In the genomic region with DNA sequence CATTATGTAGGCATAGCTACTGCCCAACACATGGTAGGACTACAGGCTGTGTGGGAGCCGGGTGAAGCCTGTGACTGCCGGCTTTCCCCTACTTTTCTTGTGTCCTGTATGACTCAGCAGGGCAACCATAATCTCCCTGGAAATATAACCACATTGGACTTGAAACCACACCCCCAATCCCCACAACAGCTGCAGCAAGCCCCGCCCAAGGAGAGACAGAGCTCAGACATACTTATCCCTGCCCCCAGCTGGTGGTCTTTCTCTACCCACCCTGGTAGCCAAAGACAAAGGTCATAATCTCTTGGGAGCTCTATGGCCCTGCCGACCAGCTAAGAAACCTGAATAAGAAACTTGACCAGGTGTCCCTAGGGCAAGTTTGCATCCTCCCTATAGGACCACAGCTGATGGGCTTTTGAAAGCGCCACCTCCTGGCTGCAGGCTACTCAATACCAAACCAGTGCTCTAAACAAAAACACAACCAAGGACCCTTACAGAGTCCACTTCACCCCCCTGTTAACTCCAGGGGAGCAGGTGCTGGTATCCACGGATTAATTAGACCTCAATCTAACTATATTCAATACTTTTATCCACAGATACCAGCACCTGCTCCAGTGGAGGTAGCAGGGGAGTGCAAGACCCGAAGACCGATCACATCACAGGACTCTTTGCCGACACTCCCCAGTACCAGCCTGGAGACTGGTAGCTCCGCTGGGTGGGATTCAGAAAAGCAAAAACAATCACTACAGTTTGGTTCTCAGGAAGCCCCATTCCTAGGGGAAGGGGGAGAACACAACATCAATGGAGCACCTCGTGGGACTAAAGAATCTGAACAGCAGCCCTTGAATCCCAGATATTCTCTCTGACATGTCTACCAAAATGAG, we compare ENCODE assay signal across 10 cellular contexts.
A peak's percentile ranks its signal among the peaks of the same experiment; 100 is the strongest.
DNase-seq lines count a peak whose midpoint lies in the region; ATAC-seq and TF ChIP-seq lines count a peak whose summit lies in the region.
"Had no signal": no experiment of that assay in that cellular context is flagged by ENCODE, and none has a peak within 500 bp of the region (broad histone marks: within the 10 kb centered on the region; RNA-seq: fewer than 3 reads in every experiment).

No MANE protein-coding gene starts in this region.

- no peaks in the 10 kb centered on the region for H3K9me2 ChIP-seq in PC-9 (ENCODE audit: insufficient read depth)

- TF ChIP-seq CTCF in AG09309 (IDR thresholded peaks at IDR 0.05; ENCODE audit: control insufficient read depth, insufficient read depth, low read depth, low read length, missing control alignments) = peak; percentile 22
- TF ChIP-seq CTCF in PC-9 (conservative IDR thresholded peaks at IDR 0.05) = peak; percentile 43; the same call in 1 of the 2 replicates
- no peak for TF ChIP-seq CTCF in fibroblast of the aortic adventitia (IDR thresholded peaks at IDR 0.05; ENCODE audit: insufficient read depth, low read length)

- CTCF ChIA-PET in PC-9 (lab: Charles Lee) = interaction anchor here (0.7 kb wide), 1 partner anchor 1071 kb away, joined by 3 read pairs; no protein-coding TSS in a partner anchor

- H3K27ac ChIP-seq in PC-9 = no peak overlapping the region

- no peak overlapping the region for H3K27ac Mint-ChIP-seq in stimulated activated effector memory CD8-positive, alpha-beta T cell treated with anti-CD3 and anti-CD28 coated beads, Interleukin-12 subunit alpha, Interleukin-12 subunit beta, amount 100 ng/mL, for 72 hours

- H3K4me3 ChIP-seq in AG09309 (ENCODE audit: control insufficient read depth, low read depth, low read length) (no peak overlapping the region), H7 (ENCODE audit: insufficient read depth, low read depth, low read length) (no peak overlapping the region), PC-9 (peak overlapping the region; percentile 34; the same call in 1 of the 2 replicates), fibroblast of the aortic adventitia (ENCODE audit: low read depth, low read length) (no peak overlapping the region)

- H3K4me2 ChIP-seq in PC-9 = peak overlapping the region; percentile 53; the same call in 1 of the 2 replicates

- no peaks in the 10 kb centered on the region for H3K9me3 ChIP-seq in PC-9 (ENCODE audit: insufficient read depth, low read depth)

- H3K36me3 ChIP-seq in H7 (replicated peaks; ENCODE audit: control insufficient read depth, insufficient read depth, low read length) = no peaks in the 10 kb centered on the region
- no peaks in the 10 kb centered on the region for H3K36me3 ChIP-seq in PC-9 (ENCODE audit: low read depth)

- H3F3A ChIP-seq in PC-9 (ENCODE audit: insufficient read depth, low read depth) = no peaks in the 10 kb centered on the region

- 0 out of 2 replicates have a peak, but pooled peaks cover 4% of the 10 kb centered on the region for H3K4me1 ChIP-seq in PC-9 (replicated peaks; ENCODE audit: insufficient read depth)

- H3K4me1 Mint-ChIP-seq in stimulated activated effector memory CD8-positive, alpha-beta T cell treated with anti-CD3 and anti-CD28 coated beads, Interleukin-12 subunit alpha, Interleukin-12 subunit beta, amount 100 ng/mL, for 72 hours = no peaks in the 10 kb centered on the region

- H3K36me3 Mint-ChIP-seq in stimulated activated effector memory CD8-positive, alpha-beta T cell treated with anti-CD3 and anti-CD28 coated beads, Interleukin-12 subunit alpha, Interleukin-12 subunit beta, amount 100 ng/mL, for 72 hours = no peaks in the 10 kb centered on the region

- intact Hi-C loops in PC-9 (cut with micrococcal nuclease; ENCODE audit: unreplicated experiment) = no loop called here

- H3K4me3 Mint-ChIP-seq in stimulated activated effector memory CD8-positive, alpha-beta T cell treated with anti-CD3 and anti-CD28 coated beads, Interleukin-12 subunit alpha, Interleukin-12 subunit beta, amount 100 ng/mL, for 72 hours = no peak overlapping the region

- H3K27me3 ChIP-seq in H7 (ENCODE audit: control insufficient read depth, insufficient read depth, low read length) = no peaks in the 10 kb centered on the region
- H3K27me3 ChIP-seq in PC-9 (ENCODE audit: insufficient read depth, low read depth) = no peaks in the 10 kb centered on the region

- no peaks in the 10 kb centered on the region for H3K79me2 ChIP-seq in PC-9 (ENCODE audit: low read depth)

- POLR2A ChIA-PET in PC-9 (lab: Charles Lee; ENCODE audit: unreplicated experiment) = no interaction called here

- H3K9me3 Mint-ChIP-seq in stimulated activated effector memory CD8-positive, alpha-beta T cell treated with anti-CD3 and anti-CD28 coated beads, Interleukin-12 subunit alpha, Interleukin-12 subunit beta, amount 100 ng/mL, for 72 hours = peaks cover 9% of the 10 kb centered on the region

- H4K20me1 ChIP-seq in PC-9 (ENCODE audit: insufficient read depth) = no peaks in the 10 kb centered on the region

- no TSS peak for BruUV-seq in PC-9 (replicated peaks; lab: Mats Ljungman, UMichigan)

- 0 out of 2 replicates have a peak overlapping the region, but pooled peaks have one; percentile 60 for H2AFZ ChIP-seq in PC-9

- no peak for ATAC-seq in stimulated activated effector memory CD8-positive, alpha-beta T cell treated with anti-CD3 and anti-CD28 coated beads, Interleukin-12 subunit alpha, Interleukin-12 subunit beta, amount 100 ng/mL, for 72 hours

- peak; percentile 45 for DNase-seq in AG09309 (ENCODE audit: low read depth)
- peak; percentile 51 for DNase-seq in H7
- DNase-seq in PC-9 = peak in 1 of 2 experiments; percentile 51
- DNase-seq in fibroblast of the aortic adventitia (ENCODE audit: low read depth) = peak; percentile 23
- no peak for DNase-seq in effector CD4-positive, alpha-beta T cell
- DNase-seq in NCI-H345 treated with DMSO at 0.1 percent for 48 hours (lab: John Stamatoyannopoulos, UW; ENCODE audit: unreplicated experiment) = no peak
- DNase-seq in stimulated activated effector memory CD8-positive, alpha-beta T cell treated with anti-CD3 and anti-CD28 coated beads, Interleukin-12 subunit alpha, Interleukin-12 subunit beta, amount 100 ng/mL, for 72 hours (ENCODE audit: low spot score in 2 of 2) = no peak
- no peak for DNase-seq in stimulated activated CD4-positive, alpha-beta T cell treated with anti-CD3 and anti-CD28 coated beads, Interleukin-1b, Interleukin-23, amount 100 ng/mL, for 48 hours
- DNase-seq: DMS153, IMR-90 had no signal

Comparison
In these comparisons a context has a peak if more than half of its experiments do, and no peak if none do; other contexts are left out.
1. DNase-seq: peak in AG09309 (single experiment), H7 (single experiment) and fibroblast of the aortic adventitia (single experiment); none in effector CD4-positive, alpha-beta T cell (single experiment), NCI-H345 treated with DMSO at 0.1 percent for 48 hours (single experiment), stimulated activated effector memory CD8-positive, alpha-beta T cell treated with anti-CD3 and anti-CD28 coated beads, Interleukin-12 subunit alpha, Interleukin-12 subunit beta, amount 100 ng/mL, for 72 hours (0 of 2) and stimulated activated CD4-positive, alpha-beta T cell treated with anti-CD3 and anti-CD28 coated beads, Interleukin-1b, Interleukin-23, amount 100 ng/mL, for 48 hours (single experiment).